2 cellular contexts compared by ENCODE assay signal in genomic region chr18:36561046-36561445, GRCh38.
TF ChIP-seq lines count a peak whose summit lies in the region.

No MANE protein-coding gene starts in this region.

TF ChIP-seq in IMR-90, 13 proteins besides CTCF, POLR2A, EP300 and RAD21 (continued from another document):
- TF ChIP-seq FOS (IDR thresholded peaks at IDR 0.05; ENCODE audit: low read depth, low read length) (no peak), BHLHE40 (IDR thresholded peaks at IDR 0.05; ENCODE audit: low read depth, low read length) (no peak), RFX5 (IDR thresholded peaks at IDR 0.05; ENCODE audit: low read depth, low read length) (no peak), NFE2L2 (IDR thresholded peaks at IDR 0.05; ENCODE audit: low read depth, low read length) (no peak), CHD1 (IDR thresholded peaks at IDR 0.05; ENCODE audit: low read depth, low read length) (no peak), ELK1 (IDR thresholded peaks at IDR 0.05; ENCODE audit: borderline replicate concordance, low read depth, low read length) (no peak), USF2 (IDR thresholded peaks at IDR 0.05; ENCODE audit: low read depth, low read length) (no peak), MXI1 (IDR thresholded peaks at IDR 0.05; ENCODE audit: borderline replicate concordance, low read depth, low read length) (no peak), MAZ (IDR thresholded peaks at IDR 0.05; ENCODE audit: borderline replicate concordance, low read depth, low read length) (no peak)
TF ChIP-seq in IMR-90: peak in this region for 0.

TF ChIP-seq in GM12878, 131 proteins besides CTCF, POLR2A, EP300 and RAD21:
- TF ChIP-seq PKNOX1 (IDR thresholded peaks at IDR 0.05) (peak; percentile 89), ZBTB33 (IDR thresholded peaks at IDR 0.05) (no peak), HDGF (IDR thresholded peaks at IDR 0.05) (no peak), CEBPB (IDR thresholded peaks at IDR 0.05; ENCODE audit: borderline replicate concordance in 1 of 2, low read depth in 2 of 2, low read length in 2 of 2) (no peak), ATF3 (IDR thresholded peaks at IDR 0.05; ENCODE audit: borderline replicate concordance, extremely low read depth, low read depth, low read length) (no peak)
